10 cellular contexts compared by ENCODE assay signal in the genomic region with DNA sequence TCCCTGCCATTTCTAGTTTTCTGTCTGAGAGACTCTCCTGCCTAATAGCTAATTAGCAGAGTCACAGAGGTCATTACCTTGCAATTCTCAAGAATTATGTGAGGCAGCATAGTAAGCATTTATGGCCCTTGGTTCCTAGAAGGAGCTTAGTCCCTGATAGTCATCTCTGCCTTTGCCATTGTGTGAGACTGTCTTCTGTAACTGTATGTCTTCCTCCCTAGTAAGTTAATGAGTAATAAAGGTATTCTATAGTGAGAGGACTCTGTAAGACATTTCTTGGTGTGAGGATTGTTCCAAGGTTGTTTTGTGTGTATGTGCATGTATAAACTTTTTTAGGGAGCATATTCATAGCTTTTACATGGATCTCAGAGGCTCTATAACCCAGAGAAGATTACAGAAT.
"Had no signal": no experiment of that assay in that cellular context is flagged by ENCODE, and none has a peak within 500 bp of the region (broad histone marks: within the 10 kb centered on the region; RNA-seq: fewer than 3 reads in every experiment).

No MANE protein-coding gene starts in this region.

- H3K4me2 ChIP-seq: KMS-11 had no signal

- ATAC-seq: HCT116, HepG2 had no signal

- H3K9ac ChIP-seq: GM23248, KMS-11 had no signal

- DNase-seq: GM23248, GOT3, H7, HFFc6, KBM-7 had no signal

- H3K4me1 ChIP-seq: HAP-1 had no signal

- H3K27ac ChIP-seq: GM23248, HL-60, KMS-11 had no signal

- H3K4me3 ChIP-seq: GM23248, HAP-1 had no signal
